8 cellular contexts compared by ENCODE assay signal in genomic region chr3:15601046-15601398, GRCh38. TPM values are rescaled to one million over a fixed set of nuclear protein-coding genes. Genes with fewer than 3 reads are reported as not detected.
DNase-seq lines count a peak whose midpoint lies in the region; ATAC-seq and TF ChIP-seq lines count a peak whose summit lies in the region.

No MANE protein-coding gene starts in this region.

- H3K9me3 ChIP-seq in HUES48 (ENCODE audit: control insufficient read depth, insufficient read depth, low read length) (no peaks in the 10 kb centered on the region), mucosa of rectum (ENCODE audit: control insufficient read depth in 2 of 2, low read length in 2 of 2) (no peaks in the 10 kb centered on the region)

- H3K4me1 ChIP-seq in HUES48 (ENCODE audit: control insufficient read depth, insufficient read depth, low read length), result no peaks in the 10 kb centered on the region
- peaks cover 10 to 14% of the 10 kb centered on the region in 2 donors for H3K4me1 ChIP-seq in mucosa of rectum (ENCODE audit: control insufficient read depth in 2 of 2, insufficient read depth in 2 of 2, low read length in 2 of 2)

- CTCF ChIA-PET in AG04449 (lab: Yijun Ruan, JAX), result interaction anchor here (1.0 to 1.1 kb wide), 4 partner anchors 10 to 212 kb away, joined by 3 to 4 read pairs (median 3); no protein-coding TSS in a partner anchor

- H3K9me3 Mint-ChIP-seq in chondrocyte (ENCODE audit: low read depth), result no peaks in the 10 kb centered on the region

- H3K4me3 ChIP-seq in AG04449 (ENCODE audit: low read depth, low read length), result peak overlapping the region; percentile 97
- peak overlapping the region; percentile 91 for H3K4me3 ChIP-seq in HUES48 (ENCODE audit: low read depth, low read length)
- peak overlapping the region; percentile 85 to 100 for H3K4me3 ChIP-seq in mucosa of rectum (ENCODE audit: low read length in 2 of 2)

- no peaks in the 10 kb centered on the region for H3K27me3 ChIP-seq in HUES48 (ENCODE audit: control insufficient read depth, insufficient read depth, low read length)
- no peaks in the 10 kb centered on the region for H3K27me3 ChIP-seq in mucosa of rectum (ENCODE audit: control insufficient read depth in 2 of 2, insufficient read depth in 2 of 2, low read length in 2 of 2)

- H3K36me3 Mint-ChIP-seq in chondrocyte (ENCODE audit: low read depth), result peaks cover 17% of the 10 kb centered on the region

- peak overlapping the region; percentile 80 for H3K9ac ChIP-seq in HUES48 (ENCODE audit: low read depth, low read length)
- H3K9ac ChIP-seq in mucosa of rectum (ENCODE audit: low read depth in 1 of 2, low read length in 2 of 2), result peak overlapping the region; percentile 65 to 85

- H3K4me1 Mint-ChIP-seq in chondrocyte (ENCODE audit: low read depth), result peaks cover 31% of the 10 kb centered on the region

- H3K27ac ChIP-seq in HUES48 (ENCODE audit: low read depth, low read length), result peak overlapping the region; percentile 98
- H3K27ac ChIP-seq in mucosa of rectum (ENCODE audit: low read depth in 2 of 2, low read length in 2 of 2), result peak overlapping the region; percentile 88 to 92

- no peaks in the 10 kb centered on the region for H3K27me3 Mint-ChIP-seq in chondrocyte (ENCODE audit: low read depth)

- no peak for DNase-seq in AG04449 (ENCODE audit: low read depth, low spot score)
- DNase-seq in chondrocyte (ENCODE audit: low spot score), result no peak
- DNase-seq in NCI-H69 (lab: John Stamatoyannopoulos, UW), result no peak
- DNase-seq in DMS 273 treated with DMSO at 0.1 percent for 48 hours (lab: John Stamatoyannopoulos, UW), result no peak
- DNase-seq in central memory CD4-positive, alpha-beta T cell, result no peak

- peaks cover 41% of the 10 kb centered on the region for H3K36me3 ChIP-seq in HUES48 (ENCODE audit: control insufficient read depth, insufficient read depth, low read length)
- peaks cover 6 to 15% of the 10 kb centered on the region in 2 donors for H3K36me3 ChIP-seq in mucosa of rectum (ENCODE audit: control insufficient read depth in 2 of 2, insufficient read depth in 2 of 2, low read length in 2 of 2)

- ATAC-seq in GM21381 (IDR thresholded peaks at IDR 0.05; ENCODE audit: unreplicated experiment), result peak; percentile 7

- H3K4me3 Mint-ChIP-seq in chondrocyte (ENCODE audit: unreplicated experiment), result peak overlapping the region; percentile 98

- peak overlapping the region; percentile 98 for H3K27ac Mint-ChIP-seq in chondrocyte (ENCODE audit: unreplicated experiment)

- POLR2A ChIA-PET in AG04449 (lab: Yijun Ruan, JAX), result interaction anchor here (1.5 kb wide), 1 partner anchor 30 kb away, joined by 4 read pairs; no protein-coding TSS in a partner anchor

- no peak for TF ChIP-seq CTCF in AG04449 (IDR thresholded peaks at IDR 0.05; ENCODE audit: insufficient read depth, low read length, missing control alignments)
- no peak for TF ChIP-seq CTCF in chondrocyte (IDR thresholded peaks at IDR 0.05)

RNA-seq across cellular contexts. Expression of gene HACL1, which starts 0.3 kb away (rescaled TPM):
- 15.3 to 21.7 TPM (median 16.9 TPM) in 3 replicates for total RNA-seq in chondrocyte

RNA-seq across cellular contexts. Expression of gene BTD, which starts 0.5 kb away (rescaled TPM):
- 19.2 to 25.0 TPM (median 19.8 TPM) in 3 replicates for total RNA-seq in chondrocyte
